8 cellular contexts compared by ENCODE assay signal in the genomic region with DNA sequence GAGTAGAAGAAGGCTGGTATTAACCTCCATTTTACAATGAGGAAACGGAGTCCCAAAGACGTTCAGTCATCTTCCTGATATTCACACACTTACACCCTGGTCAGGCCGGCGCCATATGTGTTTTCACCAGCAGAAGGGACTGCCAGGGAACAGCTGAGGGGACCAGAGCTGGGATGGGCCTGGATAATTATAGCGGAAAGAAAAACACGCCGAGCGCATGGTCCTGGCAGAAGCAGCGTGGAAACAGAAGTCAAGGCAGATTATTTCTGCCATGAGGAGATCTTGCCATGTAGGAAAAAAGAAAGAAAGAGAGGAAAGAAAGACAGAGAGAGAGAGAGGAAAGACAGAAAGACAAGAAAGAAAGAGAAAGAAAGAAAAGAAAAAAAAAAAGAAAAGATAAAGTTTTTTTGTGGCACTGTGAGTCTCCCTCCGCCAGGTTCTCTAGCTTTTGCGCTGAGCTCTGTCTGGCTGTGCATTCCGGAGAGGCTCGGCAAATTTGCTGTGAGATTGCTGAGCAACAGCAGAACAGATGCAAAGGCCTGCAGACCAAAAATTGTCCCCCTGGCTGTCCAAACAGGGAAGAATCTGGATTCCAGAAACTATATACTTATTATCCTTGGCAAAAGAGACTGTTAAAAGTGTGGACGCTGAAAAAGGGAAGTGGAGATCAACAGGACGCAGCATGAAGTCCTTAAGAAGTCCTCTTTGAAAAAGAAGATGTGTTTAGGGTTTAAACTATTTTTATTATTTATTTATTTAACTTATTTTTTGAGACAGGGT. TPM values are rescaled to one million over a fixed set of nuclear protein-coding genes. Genes with fewer than 3 reads are reported as not detected.
DNase-seq lines count a peak whose midpoint lies in the region; ATAC-seq, FAIRE-seq and TF ChIP-seq lines count a peak whose summit lies in the region.

No MANE protein-coding gene starts in this region.

- peaks cover 57% of the 10 kb centered on the region for H3K4me1 Mint-ChIP-seq in activated B cell treated with CpG ODN at 0.5 μM for 24 hours
- H3K4me1 Mint-ChIP-seq in stimulated activated naive CD8-positive, alpha-beta T cell treated with anti-CD3 and anti-CD28 coated beads, Interleukin-15, amount 100 ng/mL, for 72 hours, result peaks cover 49% of the 10 kb centered on the region

- no peaks in the 10 kb centered on the region for H3K9me3 Mint-ChIP-seq in activated B cell treated with CpG ODN at 0.5 μM for 24 hours
- H3K9me3 Mint-ChIP-seq in stimulated activated naive CD8-positive, alpha-beta T cell treated with anti-CD3 and anti-CD28 coated beads, Interleukin-15, amount 100 ng/mL, for 72 hours, result no peaks in the 10 kb centered on the region

- H3K36me3 ChIP-seq in HUES48 (ENCODE audit: control insufficient read depth, insufficient read depth, low read length) (peaks cover 24% of the 10 kb centered on the region), hepatocyte (replicated peaks; ENCODE audit: insufficient read depth, low read depth) (no peaks in the 10 kb centered on the region)

- no peak for TF ChIP-seq POLR2A in A549 (IDR thresholded peaks at IDR 0.05; ENCODE audit: low read length)

- H4K20me1 ChIP-seq in hepatocyte (ENCODE audit: insufficient read depth, poor library complexity, severe bottlenecking), result no peaks in the 10 kb centered on the region

- H3K4me3 Mint-ChIP-seq in activated B cell treated with CpG ODN at 0.5 μM for 24 hours, result peak overlapping the region; percentile 99
- peak overlapping the region; percentile 95 to 96 for H3K4me3 Mint-ChIP-seq in stimulated activated naive CD8-positive, alpha-beta T cell treated with anti-CD3 and anti-CD28 coated beads, Interleukin-15, amount 100 ng/mL, for 72 hours

- 91% methylated on average over 15 of the region's 15 CpGs for WGBS in A549 (ENCODE audit: missing lambda C conversion rate)
- 85% methylated on average over 15 of the region's 15 CpGs for WGBS in hepatocyte (ENCODE audit: low lambda C conversion rate, missing lambda C conversion rate)

- H3K4me2 ChIP-seq in A549 (peak overlapping the region; percentile 93), hepatocyte (peak overlapping the region; percentile 95)

- peak overlapping the region; percentile 100 for H3K27ac Mint-ChIP-seq in activated B cell treated with CpG ODN at 0.5 μM for 24 hours
- H3K27ac Mint-ChIP-seq in stimulated activated naive CD8-positive, alpha-beta T cell treated with anti-CD3 and anti-CD28 coated beads, Interleukin-15, amount 100 ng/mL, for 72 hours, result peak overlapping the region; percentile 97 to 98

- no peak for ATAC-seq in A549
- no peak for ATAC-seq in activated B cell treated with CpG ODN at 0.5 μM for 24 hours (ENCODE audit: low read depth)
- ATAC-seq in stimulated activated naive CD8-positive, alpha-beta T cell treated with anti-CD3 and anti-CD28 coated beads, Interleukin-15, amount 100 ng/mL, for 72 hours, result no peak
- ATAC-seq in HG03460 (IDR thresholded peaks at IDR 0.05; ENCODE audit: unreplicated experiment), result no peak
- ATAC-seq in activated CD4-positive, CD25-positive, alpha-beta regulatory T cell treated with anti-CD3 and anti-CD28 coated beads, Interleukin-2, amount 50 U/mL, for 24 hours, result no peak

- H3K79me2 ChIP-seq in hepatocyte, result no peaks in the 10 kb centered on the region

- 0 out of 2 replicates have a peak overlapping the region, but pooled peaks have one; percentile 6 for H3K9ac ChIP-seq in HUES48 (ENCODE audit: low read depth, low read length)

- FAIRE-seq in A549 (lab: Jason Lieb, UNC), result no peak
- no peak for FAIRE-seq in HTR-8/SVneo (lab: Jason Lieb, UNC)

- no peaks in the 10 kb centered on the region for H3K9me2 ChIP-seq in hepatocyte (replicated peaks; ENCODE audit: insufficient read depth)

- H3K4me1 ChIP-seq in A549, result peaks cover 31% of the 10 kb centered on the region
- H3K4me1 ChIP-seq in HUES48 (ENCODE audit: control insufficient read depth, insufficient read depth, low read length), result peaks cover 13% of the 10 kb centered on the region
- H3K4me1 ChIP-seq in hepatocyte (ENCODE audit: insufficient read depth), result peaks cover 6% of the 10 kb centered on the region

- H3K27ac ChIP-seq in A549 (peak overlapping the region; percentile 88 to 92), HUES48 (ENCODE audit: low read depth, low read length) (peak overlapping the region; percentile 91), hepatocyte (peak overlapping the region; percentile 84)

- peak overlapping the region; percentile 98 for H2AFZ ChIP-seq in hepatocyte

- no peaks in the 10 kb centered on the region for H3K27me3 Mint-ChIP-seq in activated B cell treated with CpG ODN at 0.5 μM for 24 hours
- no peaks in the 10 kb centered on the region for H3K27me3 Mint-ChIP-seq in stimulated activated naive CD8-positive, alpha-beta T cell treated with anti-CD3 and anti-CD28 coated beads, Interleukin-15, amount 100 ng/mL, for 72 hours

- H3K27me3 ChIP-seq in HUES48 (ENCODE audit: control insufficient read depth, insufficient read depth, low read length), result no peaks in the 10 kb centered on the region
- H3K27me3 ChIP-seq in hepatocyte, result no peaks in the 10 kb centered on the region

- H3K4me3 ChIP-seq in A549 (peak overlapping the region; percentile 62), HUES48 (ENCODE audit: low read depth, low read length) (peak overlapping the region; percentile 84; the same call in 1 of the 2 replicates), hepatocyte (no peak overlapping the region)

- intact Hi-C loops in activated B cell treated with CpG ODN at 0.5 μM for 24 hours (cut with micrococcal nuclease), result loop anchor here (1.0 to 5.0 kb wide), 7 partner anchors 7 to 1902 kb away; a partner anchor contains a TSS

- TF ChIP-seq CTCF in A549 (IDR thresholded peaks at IDR 0.05) (no peak), activated B cell treated with CpG ODN at 0.5 μM for 24 hours (IDR thresholded peaks at IDR 0.05) (no peak), hepatocyte (IDR thresholded peaks at IDR 0.05; ENCODE audit: poor library complexity) (no peak)

- no peak for TF ChIP-seq EP300 in A549 (IDR thresholded peaks at IDR 0.05)

- no peak for TF ChIP-seq RAD21 in A549 (conservative IDR thresholded peaks at IDR 0.05 in 1 of 2, IDR thresholded peaks at IDR 0.05 in 1 of 2)

- peaks cover 39% of the 10 kb centered on the region for H3K36me3 Mint-ChIP-seq in activated B cell treated with CpG ODN at 0.5 μM for 24 hours (ENCODE audit: low read depth)

- no peak for DNase-seq in A549 (ENCODE audit: low read depth in 1 of 2, low spot score in 1 of 2)
- DNase-seq in activated B cell treated with CpG ODN at 0.5 μM for 24 hours, result no peak
- no peak for DNase-seq in hepatocyte (ENCODE audit: low spot score)
- no peak for DNase-seq in stimulated activated naive CD8-positive, alpha-beta T cell treated with anti-CD3 and anti-CD28 coated beads, Interleukin-15, amount 100 ng/mL, for 72 hours
- DNase-seq in HTR-8/SVneo (ENCODE audit: insufficient read length, low spot score), result no peak

- POLR2A ChIA-PET in A549 (lab: Yijun Ruan, JAX) (no interaction called here), activated B cell treated with CpG ODN at 0.5 μM for 24 hours (lab: Charles Lee) (interaction anchor here (0.7 to 16.3 kb wide), 5 partner anchors 10 to 115 kb away, joined by 4 to 425 read pairs (median 13); no protein-coding TSS in a partner anchor)

- H3K9me3 ChIP-seq in A549 (no peaks in the 10 kb centered on the region), HUES48 (ENCODE audit: control insufficient read depth, insufficient read depth, low read length) (no peaks in the 10 kb centered on the region), hepatocyte (ENCODE audit: low read depth) (no peaks in the 10 kb centered on the region)

- CTCF ChIA-PET in A549 (lab: Yijun Ruan, JAX) (interaction anchor here (0.6 to 1.5 kb wide), 2 partner anchors 18 to 206 kb away, joined by 3 read pairs; no protein-coding TSS in a partner anchor), activated B cell treated with CpG ODN at 0.5 μM for 24 hours (lab: Charles Lee) (interaction anchor here (1.1 kb wide), 1 partner anchor 11 kb away, joined by 3 read pairs; no protein-coding TSS in a partner anchor)

TF ChIP-seq in A549, 52 proteins besides CTCF, POLR2A, EP300 and RAD21:
- TF ChIP-seq EHF (CRISPR knock-in tag; IDR thresholded peaks at IDR 0.05), result peak; percentile 23; the same call in 1 of the 2 replicates
- TF ChIP-seq RNF2 (IDR thresholded peaks at IDR 0.05; ENCODE audit: borderline replicate concordance, low read depth), result peak; percentile 45; the same call in 1 of the 2 replicates
- TF ChIP-seq HEYL (CRISPR knock-in tag; IDR thresholded peaks at IDR 0.05), result no peak

RNA-seq across cellular contexts. Expression of a gene that starts 1.3 kb away (rescaled TPM):
- 51.6 and 54.7 TPM in 2 replicates for polyA plus RNA-seq in A549 (2011; rRNA removed)
- 96.9 and 124 TPM in 2 replicates for polyA plus RNA-seq in A549 (2012; cell fraction: cytosol; rRNA removed)
- polyA plus RNA-seq in A549 (2012; cell fraction: nucleus; rRNA removed), result 64.2 and 65.0 TPM in 2 replicates
- 126 to 138 TPM (median 131 TPM) in 3 replicates for polyA plus RNA-seq in A549 (2017; fragmentation: RNase III; extraction: RNeasy Plus Mini Kit Qiagen cat#74134 plus additional on column Dnase treatment)
- polyA minus RNA-seq in A549 (2011; rRNA and poly(A)+ RNA removed), result 152 and 192 TPM in 2 replicates
- 424 and 458 TPM in 2 replicates for total RNA-seq in activated B cell treated with CpG ODN at 0.5 μM for 24 hours
- 8.0 and 9.3 TPM in 2 replicates for total RNA-seq in hepatocyte
- 34.9 and 60.7 TPM in 2 replicates for polyA plus RNA-seq in hepatocyte

RNA-seq across cellular contexts. Expression of a gene that starts 24.9 kb away (rescaled TPM):
- polyA plus RNA-seq in A549 (2011; rRNA removed) (1.3 and 1.6 TPM in 2 replicates), A549 (2017; fragmentation: RNase III; extraction: RNeasy Plus Mini Kit Qiagen cat#74134 plus additional on column Dnase treatment) (1.5 to 1.8 TPM (median 1.7 TPM) in 3 replicates), hepatocyte (not detected in 2 replicates)
- polyA plus RNA-seq in A549 (2012; cell fraction: cytosol; rRNA removed), result 1.6 and 2.0 TPM in 2 replicates
- 22.1 and 27.2 TPM in 2 replicates for polyA plus RNA-seq in A549 (2012; cell fraction: nucleus; rRNA removed)
- 1.9 and 2.8 TPM in 2 replicates for polyA minus RNA-seq in A549 (2011; rRNA and poly(A)+ RNA removed)
- total RNA-seq in activated B cell treated with CpG ODN at 0.5 μM for 24 hours (4.4 and 5.7 TPM in 2 replicates), hepatocyte (0.36 and 0.80 TPM in 2 replicates)

RNA-seq across cellular contexts. Expression of a gene that starts 33.1 kb away (rescaled TPM):
- polyA plus RNA-seq in A549 (2011; rRNA removed) (0.87 and 0.90 TPM in 2 replicates), A549 (2017; fragmentation: RNase III; extraction: RNeasy Plus Mini Kit Qiagen cat#74134 plus additional on column Dnase treatment) (0.47 to 0.95 TPM (median 0.75 TPM) in 3 replicates), hepatocyte (0.18 TPM in 1 of 2 replicates, not detected in the other)
- polyA plus RNA-seq in A549 (2012; cell fraction: cytosol; rRNA removed), result 0.66 and 1.2 TPM in 2 replicates
- 0.47 and 0.70 TPM in 2 replicates for polyA plus RNA-seq in A549 (2012; cell fraction: nucleus; rRNA removed)
- 1.4 and 1.5 TPM in 2 replicates for polyA minus RNA-seq in A549 (2011; rRNA and poly(A)+ RNA removed)
- total RNA-seq in activated B cell treated with CpG ODN at 0.5 μM for 24 hours (not detected in 2 replicates), hepatocyte (0.70 TPM in 1 of 2 replicates, not detected in the other)

Comparison
In these comparisons a context has a peak if more than half of its experiments do, and no peak if none do; other contexts are left out.
1. RNA of a gene that starts 1.3 kb away (total RNA-seq): 424 to 458 TPM in activated B cell treated with CpG ODN at 0.5 μM for 24 hours; 8.0 to 9.3 TPM in hepatocyte; every median in the first group is over 10 times any median in the second.
2. Peak in every context shown above with its lines, with median percentiles within 50 percentile points of each other: H3K27ac ChIP-seq.